ENCODE assay signal across 13 cellular contexts in genomic region chr14:67999693-68000384, GRCh38.
DNase-seq lines count a peak whose midpoint lies in the region; ATAC-seq and TF ChIP-seq lines count a peak whose summit lies in the region.
"Had no signal": no experiment of that assay in that cellular context is flagged by ENCODE, and none has a peak within 500 bp of the region (broad histone marks: within the 10 kb centered on the region; RNA-seq: fewer than 3 reads in every experiment).

No MANE protein-coding gene starts in this region.

- TF ChIP-seq CTCF in epithelial cell of proximal tubule (conservative IDR thresholded peaks at IDR 0.05; ENCODE audit: low read depth, low read length) = no peak
- no peak for TF ChIP-seq CTCF in osteoblast (IDR thresholded peaks at IDR 0.05; ENCODE audit: extremely low read depth, low read depth, low read length)
- no peak for TF ChIP-seq CTCF in CD14-positive monocyte (IDR thresholded peaks at IDR 0.05)
- TF ChIP-seq CTCF in endothelial cell (IDR thresholded peaks at IDR 0.05; ENCODE audit: unreplicated experiment) = no peak

- peaks cover 0 to 4% (median 2%) of the 10 kb centered on the region in 7 donors for H3K9me3 Mint-ChIP-seq in CD14-positive monocyte
- no peaks in the 10 kb centered on the region for H3K9me3 Mint-ChIP-seq in endothelial cell (ENCODE audit: unreplicated experiment)
- H3K9me3 Mint-ChIP-seq: CD8-positive, alpha-beta memory T cell had no signal

- H3K4me3 Mint-ChIP-seq in CD14-positive monocyte (no peak overlapping the region), endothelial cell (ENCODE audit: unreplicated experiment) (no peak overlapping the region)
- H3K4me3 Mint-ChIP-seq: CD8-positive, alpha-beta memory T cell had no signal

- no peaks in the 10 kb centered on the region for H3K36me3 ChIP-seq in osteoblast (ENCODE audit: insufficient read depth, low read length)
- H3K36me3 ChIP-seq: neutrophil had no signal

- H3K4me1 Mint-ChIP-seq in CD14-positive monocyte (no peaks in the 10 kb centered on the region), endothelial cell (ENCODE audit: unreplicated experiment) (peaks cover 13% of the 10 kb centered on the region)
- H3K4me1 Mint-ChIP-seq: CD8-positive, alpha-beta memory T cell had no signal

- DNase-seq in COLO829 (ENCODE audit: low spot score) (peak; percentile 78), RPMI7951 (ENCODE audit: low read depth) (peak; percentile 85), epithelial cell of proximal tubule (ENCODE audit: low read depth) (peak; percentile 79), osteoblast (ENCODE audit: insufficient read length, low spot score, missing footprints) (peak; percentile 55), CD14-positive monocyte (ENCODE audit: low spot score) (no peak), endothelial cell (ENCODE audit: low spot score) (no peak)
- DNase-seq in activated CD4-positive, alpha-beta T cell treated with anti-CD3 and anti-CD28 coated beads, Interleukin-2, amount 50 U/mL, for 4 hours = no peak
- DNase-seq: activated T-cell treated with anti-CD3 and anti-CD28 coated beads, Interleukin-2, amount 50 U/mL, for 1 hour; CD8-positive, alpha-beta memory T cell; cerebellar nuclear complex; NCI-H1092 treated with DMSO at 0.1 percent for 48 hours had no signal

- H3K4me3 ChIP-seq in epithelial cell of proximal tubule (ENCODE audit: low read depth, low read length) (no peak overlapping the region), osteoblast (ENCODE audit: insufficient read depth, low read length) (peak overlapping the region; percentile 33)

- H3K27ac Mint-ChIP-seq in CD14-positive monocyte (no peak overlapping the region), endothelial cell (ENCODE audit: unreplicated experiment) (no peak overlapping the region)
- H3K27ac Mint-ChIP-seq: CD8-positive, alpha-beta memory T cell had no signal

- peaks cover 16% of the 10 kb centered on the region for H3K4me1 ChIP-seq in osteoblast (ENCODE audit: insufficient read depth, low read length)

- no peaks in the 10 kb centered on the region for H3K27me3 Mint-ChIP-seq in CD14-positive monocyte (ENCODE audit: low read depth in 3 of 3)
- H3K27me3 Mint-ChIP-seq in endothelial cell (ENCODE audit: unreplicated experiment) = peaks cover 3% of the 10 kb centered on the region
- H3K27me3 Mint-ChIP-seq: CD8-positive, alpha-beta memory T cell had no signal

- no peaks in the 10 kb centered on the region for H4K20me1 ChIP-seq in osteoblast (ENCODE audit: insufficient read depth, low read length)

- ATAC-seq in GM18511 (IDR thresholded peaks at IDR 0.05; ENCODE audit: unreplicated experiment) = no peak

- no peaks in the 10 kb centered on the region for H3K27me3 ChIP-seq in osteoblast (ENCODE audit: insufficient read depth, low read length)
- H3K27me3 ChIP-seq: neutrophil had no signal

- H3K9me3 ChIP-seq in osteoblast (ENCODE audit: low read depth, low read length) = no peaks in the 10 kb centered on the region
- H3K9me3 ChIP-seq: neutrophil had no signal

- intact Hi-C loops in CD14-positive monocyte (cut with micrococcal nuclease) = no loop called here

- peak overlapping the region; percentile 82 for H3K27ac ChIP-seq in osteoblast (ENCODE audit: low read depth, low read length)
- H3K27ac ChIP-seq: neutrophil had no signal

- H2AFZ ChIP-seq in osteoblast (ENCODE audit: low read length) = peak overlapping the region; percentile 4

- no peaks in the 10 kb centered on the region for H3K79me2 ChIP-seq in osteoblast (ENCODE audit: insufficient read depth, low read length)

- H3K36me3 Mint-ChIP-seq in CD14-positive monocyte = peaks cover 0 to 2% of the 10 kb centered on the region in 2 donors
- H3K36me3 Mint-ChIP-seq in endothelial cell (ENCODE audit: low read depth, unreplicated experiment) = no peaks in the 10 kb centered on the region

- peak overlapping the region; percentile 76 for H3K4me2 ChIP-seq in osteoblast (ENCODE audit: insufficient read depth, low read length)

Comparison
In these comparisons a context has a peak if more than half of its experiments do, and no peak if none do; other contexts are left out.
1. DNase-seq: peak in COLO829 (single experiment), RPMI7951 (single experiment), epithelial cell of proximal tubule (single experiment) and osteoblast (single experiment); none in activated CD4-positive, alpha-beta T cell treated with anti-CD3 and anti-CD28 coated beads, Interleukin-2, amount 50 U/mL, for 4 hours (0 of 2), CD14-positive monocyte (single experiment) and endothelial cell (single experiment).